In the genomic region with DNA sequence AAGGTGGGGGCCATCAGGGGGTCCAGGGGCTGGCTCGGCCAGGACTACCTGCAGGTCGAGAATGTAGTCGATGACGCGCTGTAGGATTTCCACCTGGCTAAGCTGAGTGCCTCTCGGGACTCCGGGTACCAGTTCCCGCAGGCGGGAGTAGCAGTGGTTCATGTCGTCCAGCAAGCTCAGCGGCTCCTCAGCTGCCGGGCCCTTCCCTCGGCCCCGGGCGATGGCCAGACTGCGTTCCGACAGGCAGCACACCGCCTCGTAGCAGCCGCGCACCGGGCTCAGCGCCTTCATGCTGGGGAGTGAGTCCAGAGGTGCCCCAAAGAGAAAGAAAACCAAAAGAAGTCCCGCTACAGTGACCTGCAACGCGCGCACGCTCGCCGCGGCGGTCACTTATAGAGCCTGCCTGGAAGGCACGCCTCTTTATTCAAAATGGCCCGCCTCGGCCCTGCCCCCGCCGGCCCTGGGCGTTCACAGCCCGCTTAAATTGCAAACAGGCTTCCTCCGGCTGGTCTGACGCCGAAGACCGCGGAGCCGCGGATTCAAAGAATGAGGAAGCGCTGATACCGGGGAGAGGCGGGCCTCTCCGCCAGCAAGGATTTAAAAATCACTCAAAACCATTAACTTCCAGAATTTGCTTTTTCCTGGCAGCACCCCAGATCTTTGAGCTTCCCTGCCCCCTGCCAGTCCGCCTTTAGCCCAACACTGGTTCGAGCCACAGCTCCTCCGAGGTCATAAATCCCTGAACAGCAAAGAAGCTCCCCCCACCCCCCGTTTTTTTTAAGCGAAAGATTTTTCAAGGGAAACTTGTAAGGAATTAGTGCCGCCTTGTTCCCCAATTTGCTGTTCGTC, we compare ENCODE assay signal across 1 cellular context.
TF ChIP-seq lines count a peak whose summit lies in the region.

A gene with protein sequence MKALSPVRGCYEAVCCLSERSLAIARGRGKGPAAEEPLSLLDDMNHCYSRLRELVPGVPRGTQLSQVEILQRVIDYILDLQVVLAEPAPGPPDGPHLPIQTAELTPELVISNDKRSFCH (minus strand): TSS at position 366 of the 849 bp plus-strand sequence. CDS start 75 bp downstream, at position 291.

TF ChIP-seq in HepG2, 621 proteins besides CTCF, POLR2A, EP300 and RAD21 (continued from another document and continues in another):
- TF ChIP-seq, protein P1, sequence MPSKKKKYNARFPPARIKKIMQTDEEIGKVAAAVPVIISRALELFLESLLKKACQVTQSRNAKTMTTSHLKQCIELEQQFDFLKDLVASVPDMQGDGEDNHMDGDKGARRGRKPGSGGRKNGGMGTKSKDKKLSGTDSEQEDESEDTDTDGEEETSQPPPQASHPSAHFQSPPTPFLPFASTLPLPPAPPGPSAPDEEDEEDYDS (CRISPR knock-in tag; IDR thresholded peaks at IDR 0.05), result peak; percentile 100
- TF ChIP-seq, protein P2, sequence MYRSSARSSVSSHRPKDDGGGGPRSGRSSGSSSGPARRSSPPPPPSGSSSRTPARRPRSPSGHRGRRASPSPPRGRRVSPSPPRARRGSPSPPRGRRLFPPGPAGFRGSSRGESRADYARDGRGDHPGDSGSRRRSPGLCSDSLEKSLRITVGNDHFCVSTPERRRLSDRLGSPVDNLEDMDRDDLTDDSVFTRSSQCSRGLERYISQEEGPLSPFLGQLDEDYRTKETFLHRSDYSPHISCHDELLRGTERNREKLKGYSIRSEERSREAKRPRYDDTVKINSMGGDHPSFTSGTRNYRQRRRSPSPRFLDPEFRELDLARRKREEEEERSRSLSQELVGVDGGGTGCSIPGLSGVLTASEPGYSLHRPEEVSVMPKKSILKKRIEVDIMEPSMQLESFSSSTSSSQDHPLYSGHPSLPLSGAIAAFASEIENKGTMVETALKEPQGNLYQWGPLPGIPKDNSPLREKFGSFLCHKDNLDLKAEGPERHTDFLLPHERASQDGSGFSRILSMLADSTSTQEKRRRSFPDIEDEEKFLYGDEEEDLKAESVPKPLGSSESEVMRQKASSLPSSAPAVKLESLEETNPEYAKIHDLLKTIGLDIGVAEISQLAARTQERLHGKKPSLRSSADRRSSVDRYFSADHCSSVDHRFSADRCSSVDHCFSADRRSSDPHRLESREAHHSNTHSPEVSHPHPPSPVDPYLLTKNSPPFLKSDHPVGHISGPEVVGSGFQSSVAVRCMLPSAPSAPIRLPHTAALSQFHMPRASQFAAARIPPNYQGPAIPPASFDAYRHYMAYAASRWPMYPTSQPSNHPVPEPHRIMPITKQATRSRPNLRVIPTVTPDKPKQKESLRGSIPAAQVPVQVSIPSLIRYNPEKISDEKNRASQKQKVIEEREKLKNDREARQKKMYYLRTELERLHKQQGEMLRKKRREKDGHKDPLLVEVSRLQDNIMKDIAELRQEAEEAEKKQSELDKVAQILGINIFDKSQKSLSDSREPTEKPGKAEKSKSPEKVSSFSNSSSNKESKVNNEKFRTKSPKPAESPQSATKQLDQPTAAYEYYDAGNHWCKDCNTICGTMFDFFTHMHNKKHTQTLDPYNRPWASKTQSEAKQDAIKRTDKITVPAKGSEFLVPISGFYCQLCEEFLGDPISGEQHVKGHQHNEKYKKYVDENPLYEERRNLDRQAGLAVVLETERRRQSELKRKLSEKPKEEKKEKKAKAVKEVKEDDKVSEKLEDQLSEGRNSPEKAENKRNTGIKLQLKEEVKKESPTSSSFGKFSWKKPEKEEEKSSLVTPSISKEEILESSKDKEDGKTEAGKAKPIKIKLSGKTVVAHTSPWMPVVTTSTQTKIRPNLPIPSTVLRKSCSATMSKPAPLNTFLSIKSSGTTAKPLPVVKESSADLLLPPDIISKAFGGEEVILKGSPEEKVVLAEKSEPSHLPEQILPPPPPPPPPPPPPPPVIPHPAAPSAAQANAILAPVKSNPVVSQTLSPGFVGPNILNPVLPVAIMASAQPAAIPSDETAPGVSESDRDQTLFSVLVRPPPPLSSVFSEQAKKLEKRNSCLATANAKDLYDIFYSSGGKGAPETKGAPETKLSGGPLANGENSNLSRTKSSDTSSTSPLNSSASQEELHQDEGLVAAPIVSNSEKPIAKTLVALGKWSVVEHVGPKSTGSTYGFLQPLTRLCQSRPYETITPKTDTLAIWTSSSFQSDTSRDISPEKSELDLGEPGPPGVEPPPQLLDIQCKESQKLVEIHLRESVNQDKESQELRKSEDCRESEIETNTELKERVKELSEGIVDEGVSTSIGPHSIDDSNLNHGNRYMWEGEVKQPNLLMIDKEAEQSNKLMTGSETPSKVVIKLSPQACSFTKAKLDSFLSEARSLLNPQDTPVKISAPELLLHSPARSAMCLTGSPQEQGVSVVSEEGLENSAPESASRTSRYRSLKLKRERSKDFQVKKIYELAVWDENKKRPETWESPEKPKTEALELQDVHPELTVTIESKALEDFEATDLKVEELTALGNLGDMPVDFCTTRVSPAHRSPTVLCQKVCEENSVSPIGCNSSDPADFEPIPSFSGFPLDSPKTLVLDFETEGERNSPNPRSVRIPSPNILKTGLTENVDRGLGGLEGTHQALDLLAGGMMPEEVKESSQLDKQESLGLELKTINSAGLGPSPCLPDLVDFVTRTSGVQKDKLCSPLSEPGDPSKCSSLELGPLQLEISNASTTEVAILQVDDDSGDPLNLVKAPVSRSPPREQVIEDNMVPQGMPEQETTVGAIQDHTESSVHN (CRISPR knock-in tag; IDR thresholded peaks at IDR 0.05), result no peak
- TF ChIP-seq NFIB (CRISPR knock-in tag; IDR thresholded peaks at IDR 0.05; ENCODE audit: borderline replicate concordance), result no peak
- TF ChIP-seq, protein P3, sequence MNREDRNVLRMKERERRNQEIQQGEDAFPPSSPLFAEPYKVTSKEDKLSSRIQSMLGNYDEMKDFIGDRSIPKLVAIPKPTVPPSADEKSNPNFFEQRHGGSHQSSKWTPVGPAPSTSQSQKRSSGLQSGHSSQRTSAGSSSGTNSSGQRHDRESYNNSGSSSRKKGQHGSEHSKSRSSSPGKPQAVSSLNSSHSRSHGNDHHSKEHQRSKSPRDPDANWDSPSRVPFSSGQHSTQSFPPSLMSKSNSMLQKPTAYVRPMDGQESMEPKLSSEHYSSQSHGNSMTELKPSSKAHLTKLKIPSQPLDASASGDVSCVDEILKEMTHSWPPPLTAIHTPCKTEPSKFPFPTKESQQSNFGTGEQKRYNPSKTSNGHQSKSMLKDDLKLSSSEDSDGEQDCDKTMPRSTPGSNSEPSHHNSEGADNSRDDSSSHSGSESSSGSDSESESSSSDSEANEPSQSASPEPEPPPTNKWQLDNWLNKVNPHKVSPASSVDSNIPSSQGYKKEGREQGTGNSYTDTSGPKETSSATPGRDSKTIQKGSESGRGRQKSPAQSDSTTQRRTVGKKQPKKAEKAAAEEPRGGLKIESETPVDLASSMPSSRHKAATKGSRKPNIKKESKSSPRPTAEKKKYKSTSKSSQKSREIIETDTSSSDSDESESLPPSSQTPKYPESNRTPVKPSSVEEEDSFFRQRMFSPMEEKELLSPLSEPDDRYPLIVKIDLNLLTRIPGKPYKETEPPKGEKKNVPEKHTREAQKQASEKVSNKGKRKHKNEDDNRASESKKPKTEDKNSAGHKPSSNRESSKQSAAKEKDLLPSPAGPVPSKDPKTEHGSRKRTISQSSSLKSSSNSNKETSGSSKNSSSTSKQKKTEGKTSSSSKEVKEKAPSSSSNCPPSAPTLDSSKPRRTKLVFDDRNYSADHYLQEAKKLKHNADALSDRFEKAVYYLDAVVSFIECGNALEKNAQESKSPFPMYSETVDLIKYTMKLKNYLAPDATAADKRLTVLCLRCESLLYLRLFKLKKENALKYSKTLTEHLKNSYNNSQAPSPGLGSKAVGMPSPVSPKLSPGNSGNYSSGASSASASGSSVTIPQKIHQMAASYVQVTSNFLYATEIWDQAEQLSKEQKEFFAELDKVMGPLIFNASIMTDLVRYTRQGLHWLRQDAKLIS (CRISPR knock-in tag; IDR thresholded peaks at IDR 0.05), result no peak
- no peak; the same call in 1 of the 2 replicates for TF ChIP-seq ZNF567 (CRISPR knock-in tag; IDR thresholded peaks at IDR 0.05; ENCODE audit: borderline replicate concordance)
- TF ChIP-seq SP2 (CRISPR knock-in tag; IDR thresholded peaks at IDR 0.05), result no peak
- TF ChIP-seq, protein P4, sequence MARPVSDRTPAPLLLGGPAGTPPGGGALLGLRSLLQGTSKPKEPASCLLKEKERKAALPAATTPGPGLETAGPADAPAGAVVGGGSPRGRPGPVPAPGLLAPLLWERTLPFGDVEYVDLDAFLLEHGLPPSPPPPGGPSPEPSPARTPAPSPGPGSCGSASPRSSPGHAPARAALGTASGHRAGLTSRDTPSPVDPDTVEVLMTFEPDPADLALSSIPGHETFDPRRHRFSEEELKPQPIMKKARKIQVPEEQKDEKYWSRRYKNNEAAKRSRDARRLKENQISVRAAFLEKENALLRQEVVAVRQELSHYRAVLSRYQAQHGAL (CRISPR knock-in tag; IDR thresholded peaks at IDR 0.05; ENCODE audit: not compliant biosample characterization), result peak; percentile 72
- no peak for TF ChIP-seq ZNF225 (CRISPR knock-in tag; IDR thresholded peaks at IDR 0.05)
- no peak for TF ChIP-seq HOXA7 (CRISPR knock-in tag; IDR thresholded peaks at IDR 0.05)
- no peak for TF ChIP-seq ZNF432 (CRISPR knock-in tag; IDR thresholded peaks at IDR 0.05; ENCODE audit: borderline replicate concordance)
- TF ChIP-seq, protein P5, sequence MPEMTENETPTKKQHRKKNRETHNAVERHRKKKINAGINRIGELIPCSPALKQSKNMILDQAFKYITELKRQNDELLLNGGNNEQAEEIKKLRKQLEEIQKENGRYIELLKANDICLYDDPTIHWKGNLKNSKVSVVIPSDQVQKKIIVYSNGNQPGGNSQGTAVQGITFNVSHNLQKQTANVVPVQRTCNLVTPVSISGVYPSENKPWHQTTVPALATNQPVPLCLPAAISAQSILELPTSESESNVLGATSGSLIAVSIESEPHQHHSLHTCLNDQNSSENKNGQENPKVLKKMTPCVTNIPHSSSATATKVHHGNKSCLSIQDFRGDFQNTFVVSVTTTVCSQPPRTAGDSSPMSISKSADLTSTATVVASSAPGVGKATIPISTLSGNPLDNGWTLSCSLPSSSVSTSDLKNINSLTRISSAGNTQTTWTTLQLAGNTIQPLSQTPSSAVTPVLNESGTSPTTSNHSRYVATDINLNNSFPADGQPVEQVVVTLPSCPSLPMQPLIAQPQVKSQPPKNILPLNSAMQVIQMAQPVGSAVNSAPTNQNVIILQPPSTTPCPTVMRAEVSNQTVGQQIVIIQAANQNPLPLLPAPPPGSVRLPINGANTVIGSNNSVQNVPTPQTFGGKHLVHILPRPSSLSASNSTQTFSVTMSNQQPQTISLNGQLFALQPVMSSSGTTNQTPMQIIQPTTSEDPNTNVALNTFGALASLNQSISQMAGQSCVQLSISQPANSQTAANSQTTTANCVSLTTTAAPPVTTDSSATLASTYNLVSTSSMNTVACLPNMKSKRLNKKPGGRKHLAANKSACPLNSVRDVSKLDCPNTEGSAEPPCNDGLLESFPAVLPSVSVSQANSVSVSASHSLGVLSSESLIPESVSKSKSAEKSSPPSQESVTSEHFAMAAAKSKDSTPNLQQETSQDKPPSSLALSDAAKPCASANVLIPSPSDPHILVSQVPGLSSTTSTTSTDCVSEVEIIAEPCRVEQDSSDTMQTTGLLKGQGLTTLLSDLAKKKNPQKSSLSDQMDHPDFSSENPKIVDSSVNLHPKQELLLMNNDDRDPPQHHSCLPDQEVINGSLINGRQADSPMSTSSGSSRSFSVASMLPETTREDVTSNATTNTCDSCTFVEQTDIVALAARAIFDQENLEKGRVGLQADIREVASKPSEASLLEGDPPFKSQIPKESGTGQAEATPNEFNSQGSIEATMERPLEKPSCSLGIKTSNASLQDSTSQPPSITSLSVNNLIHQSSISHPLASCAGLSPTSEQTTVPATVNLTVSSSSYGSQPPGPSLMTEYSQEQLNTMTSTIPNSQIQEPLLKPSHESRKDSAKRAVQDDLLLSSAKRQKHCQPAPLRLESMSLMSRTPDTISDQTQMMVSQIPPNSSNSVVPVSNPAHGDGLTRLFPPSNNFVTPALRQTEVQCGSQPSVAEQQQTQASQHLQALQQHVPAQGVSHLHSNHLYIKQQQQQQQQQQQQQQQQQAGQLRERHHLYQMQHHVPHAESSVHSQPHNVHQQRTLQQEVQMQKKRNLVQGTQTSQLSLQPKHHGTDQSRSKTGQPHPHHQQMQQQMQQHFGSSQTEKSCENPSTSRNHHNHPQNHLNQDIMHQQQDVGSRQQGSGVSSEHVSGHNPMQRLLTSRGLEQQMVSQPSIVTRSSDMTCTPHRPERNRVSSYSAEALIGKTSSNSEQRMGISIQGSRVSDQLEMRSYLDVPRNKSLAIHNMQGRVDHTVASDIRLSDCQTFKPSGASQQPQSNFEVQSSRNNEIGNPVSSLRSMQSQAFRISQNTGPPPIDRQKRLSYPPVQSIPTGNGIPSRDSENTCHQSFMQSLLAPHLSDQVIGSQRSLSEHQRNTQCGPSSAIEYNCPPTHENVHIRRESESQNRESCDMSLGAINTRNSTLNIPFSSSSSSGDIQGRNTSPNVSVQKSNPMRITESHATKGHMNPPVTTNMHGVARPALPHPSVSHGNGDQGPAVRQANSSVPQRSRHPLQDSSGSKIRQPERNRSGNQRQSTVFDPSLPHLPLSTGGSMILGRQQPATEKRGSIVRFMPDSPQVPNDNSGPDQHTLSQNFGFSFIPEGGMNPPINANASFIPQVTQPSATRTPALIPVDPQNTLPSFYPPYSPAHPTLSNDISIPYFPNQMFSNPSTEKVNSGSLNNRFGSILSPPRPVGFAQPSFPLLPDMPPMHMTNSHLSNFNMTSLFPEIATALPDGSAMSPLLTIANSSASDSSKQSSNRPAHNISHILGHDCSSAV (CRISPR knock-in tag; IDR thresholded peaks at IDR 0.05; ENCODE audit: borderline replicate concordance), result no peak
- no peak for TF ChIP-seq SCMH1 (CRISPR knock-in tag; IDR thresholded peaks at IDR 0.05; ENCODE audit: borderline replicate concordance)
- TF ChIP-seq MIER3 (CRISPR knock-in tag; IDR thresholded peaks at IDR 0.05; ENCODE audit: borderline replicate concordance), result no peak
- TF ChIP-seq ZNF703 (CRISPR knock-in tag; IDR thresholded peaks at IDR 0.05; ENCODE audit: borderline replicate concordance), result peak; percentile 82; the same call in 1 of the 2 replicates
- TF ChIP-seq, protein P6, sequence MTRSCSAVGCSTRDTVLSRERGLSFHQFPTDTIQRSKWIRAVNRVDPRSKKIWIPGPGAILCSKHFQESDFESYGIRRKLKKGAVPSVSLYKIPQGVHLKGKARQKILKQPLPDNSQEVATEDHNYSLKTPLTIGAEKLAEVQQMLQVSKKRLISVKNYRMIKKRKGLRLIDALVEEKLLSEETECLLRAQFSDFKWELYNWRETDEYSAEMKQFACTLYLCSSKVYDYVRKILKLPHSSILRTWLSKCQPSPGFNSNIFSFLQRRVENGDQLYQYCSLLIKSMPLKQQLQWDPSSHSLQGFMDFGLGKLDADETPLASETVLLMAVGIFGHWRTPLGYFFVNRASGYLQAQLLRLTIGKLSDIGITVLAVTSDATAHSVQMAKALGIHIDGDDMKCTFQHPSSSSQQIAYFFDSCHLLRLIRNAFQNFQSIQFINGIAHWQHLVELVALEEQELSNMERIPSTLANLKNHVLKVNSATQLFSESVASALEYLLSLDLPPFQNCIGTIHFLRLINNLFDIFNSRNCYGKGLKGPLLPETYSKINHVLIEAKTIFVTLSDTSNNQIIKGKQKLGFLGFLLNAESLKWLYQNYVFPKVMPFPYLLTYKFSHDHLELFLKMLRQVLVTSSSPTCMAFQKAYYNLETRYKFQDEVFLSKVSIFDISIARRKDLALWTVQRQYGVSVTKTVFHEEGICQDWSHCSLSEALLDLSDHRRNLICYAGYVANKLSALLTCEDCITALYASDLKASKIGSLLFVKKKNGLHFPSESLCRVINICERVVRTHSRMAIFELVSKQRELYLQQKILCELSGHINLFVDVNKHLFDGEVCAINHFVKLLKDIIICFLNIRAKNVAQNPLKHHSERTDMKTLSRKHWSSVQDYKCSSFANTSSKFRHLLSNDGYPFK (CRISPR knock-in tag; IDR thresholded peaks at IDR 0.05; ENCODE audit: borderline replicate concordance), result peak; percentile 92
- no peak for TF ChIP-seq ZBTB21 (CRISPR knock-in tag; IDR thresholded peaks at IDR 0.05)
- TF ChIP-seq KMT2A (CRISPR knock-in tag; IDR thresholded peaks at IDR 0.05), result peak; percentile 48; the same call in 1 of the 2 replicates
- TF ChIP-seq PHB2 (IDR thresholded peaks at IDR 0.05; ENCODE audit: partially characterized antibody), result no peak
- no peak for TF ChIP-seq ZNF496 (CRISPR knock-in tag; IDR thresholded peaks at IDR 0.05; ENCODE audit: insufficient replicate concordance)
- TF ChIP-seq SATB2 (CRISPR knock-in tag; IDR thresholded peaks at IDR 0.05), result no peak
- TF ChIP-seq SMARCC2 (IDR thresholded peaks at IDR 0.05), result no peak
- no peak; the same call in 1 of the 2 replicates for TF ChIP-seq SSRP1 (CRISPR knock-in tag; IDR thresholded peaks at IDR 0.05)
- TF ChIP-seq ZNF260 (CRISPR knock-in tag; IDR thresholded peaks at IDR 0.05; ENCODE audit: borderline replicate concordance, low read depth), result no peak
